In the genomic region with DNA sequence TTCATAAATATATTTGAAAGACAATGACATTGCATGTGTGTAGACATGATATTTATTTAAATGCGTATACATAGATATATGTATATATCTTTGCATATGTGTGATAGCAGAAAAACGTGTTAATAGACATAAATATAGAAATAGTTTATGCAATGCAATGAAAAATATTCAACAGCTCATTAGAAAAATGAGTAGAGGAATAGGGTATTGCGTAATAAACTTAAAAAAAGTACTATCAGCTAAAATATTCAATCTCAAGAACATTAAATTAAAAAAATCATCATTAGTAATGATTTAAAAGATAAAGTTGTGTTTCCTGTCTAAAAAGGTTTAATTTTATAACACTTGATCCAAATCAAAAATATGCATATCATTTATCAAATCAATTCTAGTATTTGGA, we compare ENCODE assay signal across 32 cellular contexts.
"Had no signal": no experiment of that assay in that cellular context is flagged by ENCODE, and none has a peak within 500 bp of the region (broad histone marks: within the 10 kb centered on the region; RNA-seq: fewer than 3 reads in every experiment).

No MANE protein-coding gene starts in this region.

- H3K4me1 ChIP-seq: ascending aorta had no signal

- H3K4me3 ChIP-seq: ascending aorta, cardiac muscle cell had no signal

- FAIRE-seq: bronchial epithelial cell, TTC549 had no signal

- H3K27me3 ChIP-seq: ascending aorta, cardiac muscle cell had no signal

- DNase-seq: activated B cell treated with CpG ODN at 0.5 μM for 24 hours; activated CD4-positive, alpha-beta memory T cell treated with anti-CD3 and anti-CD28 coated beads for 36 hours; activated CD4-positive, alpha-beta T cell treated with anti-CD3 and anti-CD28 coated beads for 4 hours; activated CD4-positive, alpha-beta T cell treated with anti-CD3 and anti-CD28 coated beads, Interleukin-2, amount 10 ng/mL, durations not matched to agents 24 days and 14 days; activated CD4-positive, alpha-beta T cell treated with anti-CD3 and anti-CD28 coated beads, Interleukin-2, amount 50 U/mL, for 1 hour; activated CD4-positive, alpha-beta T cell treated with anti-CD3 and anti-CD28 coated beads, Interleukin-2, amount 50 U/mL, for 4 hours; activated CD4-positive, CD25-positive, alpha-beta regulatory T cell treated with anti-CD3 and anti-CD28 coated beads, Interleukin-2, amount 50 U/mL, for 72 hours; activated CD8-positive, alpha-beta memory T cell treated with anti-CD3 and anti-CD28 coated beads, Interleukin-2, amount 50 U/mL, for 4 hours; activated CD8-positive, alpha-beta T cell treated with anti-CD3 and anti-CD28 coated beads for 36 hours; activated effector memory CD4-positive, alpha-beta T cell treated with anti-CD3 and anti-CD28 coated beads, Interleukin-2, amount 50 U/mL, for 16 hours; activated gamma-delta T cell treated with Interleukin-2 at 50 U/mL for 16 hours; activated naive CD4-positive, alpha-beta T cell; activated naive CD4-positive, alpha-beta T cell treated with anti-CD3 and anti-CD28 coated beads for 36 hours; activated naive CD8-positive, alpha-beta T cell treated with anti-CD3 and anti-CD28 coated beads, Interleukin-2, amount 10 ng/mL, durations not matched to agents 7 days and 5 days; activated naive CD8-positive, alpha-beta T cell treated with anti-CD3 and anti-CD28 coated beads, Interleukin-2, amount 50 U/mL, for 24 hours; activated T-cell treated with anti-CD3 and anti-CD28 coated beads for 4 hours; activated T-cell treated with anti-CD3 and anti-CD28 coated beads, Interleukin-2, amount 50 U/mL, for 1 hour; activated T-cell treated with anti-CD3 and anti-CD28 coated beads, Interleukin-2, amount 50 U/mL, for 4 hours; activated T-cell treated with anti-CD3 and anti-CD28 coated beads, Interleukin-2, amount 50 U/mL, for 72 hours; amygdala; anterior cingulate cortex; caudate nucleus; cerebellar nuclear complex; T-helper 1 cell; T-helper 2 cell; T-helper 9 cell had no signal

- ATAC-seq: activated CD8-positive, alpha-beta T cell treated with anti-CD3 and anti-CD28 coated beads for 36 hours; activated naive CD8-positive, alpha-beta T cell treated with anti-CD3 and anti-CD28 coated beads, Interleukin-2, amount 50 U/mL, for 24 hours; activated T-cell treated with anti-CD3 and anti-CD28 coated beads, Interleukin-2, amount 50 U/mL, for 4 hours; activated T-cell treated with anti-CD3 and anti-CD28 coated beads, Interleukin-2, amount 50 U/mL, for 72 hours; activated T-helper 17 cell treated with anti-CD3 and anti-CD28 coated beads, Interleukin-2, amount 50 U/mL, for 72 hours had no signal

- H3K9me3 ChIP-seq: ascending aorta had no signal

- H3K27ac ChIP-seq: ascending aorta, cardiac muscle cell, VCaP had no signal

- H3K36me3 ChIP-seq: ascending aorta, cardiac muscle cell had no signal
